Comparison of ENCODE assay signal across 24 cellular contexts in genomic region chr13:20239748-20240147, GRCh38. TPM values are rescaled to one million over a fixed set of nuclear protein-coding genes. Genes with fewer than 3 reads are reported as not detected.
A peak's percentile ranks its signal among the peaks of the same experiment; 100 is the strongest.
DNase-seq lines count a peak whose midpoint lies in the region; ATAC-seq and TF ChIP-seq lines count a peak whose summit lies in the region.
"Had no signal": no experiment of that assay in that cellular context is flagged by ENCODE, and none has a peak within 500 bp of the region (broad histone marks: within the 10 kb centered on the region; RNA-seq: fewer than 3 reads in every experiment).

No MANE protein-coding gene starts in this region.

- H3K9me3 Mint-ChIP-seq in natural killer cell treated with Interleukin-12 subunit alpha and Interleukin-12 subunit beta and Interleukin-15 and Interleukin-18, amount 100 ng/mL, for 72 hours = no peaks in the 10 kb centered on the region
- no peaks in the 10 kb centered on the region for H3K9me3 Mint-ChIP-seq in natural killer cell
- peaks cover 2% of the 10 kb centered on the region for H3K9me3 Mint-ChIP-seq in stimulated activated memory B cell treated with anti-CD40 and anti-IgM and Interleukin-4, amounts not matched to agents 10 μg/mL and 1 μg/mL and 100 μg/mL, for 72 hours
- H3K9me3 Mint-ChIP-seq: CD4-positive, alpha-beta T cell had no signal

- H3K27ac Mint-ChIP-seq in natural killer cell treated with Interleukin-12 subunit alpha and Interleukin-12 subunit beta and Interleukin-15 and Interleukin-18, amount 100 ng/mL, for 72 hours = no peak overlapping the region
- no peak overlapping the region for H3K27ac Mint-ChIP-seq in natural killer cell
- H3K27ac Mint-ChIP-seq in stimulated activated memory B cell treated with anti-CD40 and anti-IgM and Interleukin-4, amounts not matched to agents 10 μg/mL and 1 μg/mL and 100 μg/mL, for 72 hours = no peak overlapping the region
- H3K27ac Mint-ChIP-seq: CD4-positive, alpha-beta T cell; CD8-positive, alpha-beta memory T cell had no signal

- intact Hi-C loops in natural killer cell (cut with micrococcal nuclease) = no loop called here

- no peak for DNase-seq in natural killer cell treated with Interleukin-12 subunit alpha and Interleukin-12 subunit beta and Interleukin-15 and Interleukin-18, amount 100 ng/mL, for 72 hours (ENCODE audit: low spot score)
- DNase-seq in natural killer cell (no peak), mucosa of gallbladder (ENCODE audit: low spot score) (peak; percentile 79), inferior parietal cortex (ENCODE audit: extremely low spot score) (no peak)
- DNase-seq: 8988T; ACHN; AML-193; BE2C; CD4-positive, alpha-beta T cell; CD8-positive, alpha-beta memory T cell; DMS 273 treated with DMSO at 0.1 percent for 48 hours; DMS53; DMS79 treated with DMSO at 0.1 percent for 48 hours; GF-D8; H7; HCEC 1CT had no signal

- peaks cover 39 to 46% of the 10 kb centered on the region in 2 donors for H3K27me3 Mint-ChIP-seq in natural killer cell treated with Interleukin-12 subunit alpha and Interleukin-12 subunit beta and Interleukin-15 and Interleukin-18, amount 100 ng/mL, for 72 hours
- peaks cover 35 to 53% of the 10 kb centered on the region in 2 donors for H3K27me3 Mint-ChIP-seq in natural killer cell (ENCODE audit: low read depth in 2 of 2)
- H3K27me3 Mint-ChIP-seq in stimulated activated memory B cell treated with anti-CD40 and anti-IgM and Interleukin-4, amounts not matched to agents 10 μg/mL and 1 μg/mL and 100 μg/mL, for 72 hours = peaks cover 61% of the 10 kb centered on the region

- TF ChIP-seq CTCF in natural killer cell (IDR thresholded peaks at IDR 0.05) = no peak

- peak; percentile 10 to 17 for ATAC-seq in natural killer cell treated with Interleukin-12 subunit alpha and Interleukin-12 subunit beta and Interleukin-15 and Interleukin-18, amount 100 ng/mL, for 72 hours
- ATAC-seq in natural killer cell (no peak), GM18873 (IDR thresholded peaks at IDR 0.05; ENCODE audit: low FRiP score, unreplicated experiment) (no peak), esophagus mucosa (no peak)
- ATAC-seq in stimulated activated memory B cell treated with anti-CD40 and anti-IgM and Interleukin-4, amounts not matched to agents 10 μg/mL and 1 μg/mL and 100 μg/mL, for 72 hours = peak; percentile 16
- ATAC-seq: A549 had no signal

- no peaks in the 10 kb centered on the region for H3K36me3 Mint-ChIP-seq in natural killer cell treated with Interleukin-12 subunit alpha and Interleukin-12 subunit beta and Interleukin-15 and Interleukin-18, amount 100 ng/mL, for 72 hours
- H3K36me3 Mint-ChIP-seq in natural killer cell = no peaks in the 10 kb centered on the region
- H3K36me3 Mint-ChIP-seq in stimulated activated memory B cell treated with anti-CD40 and anti-IgM and Interleukin-4, amounts not matched to agents 10 μg/mL and 1 μg/mL and 100 μg/mL, for 72 hours = no peaks in the 10 kb centered on the region

- no peaks in the 10 kb centered on the region for H3K4me1 Mint-ChIP-seq in natural killer cell treated with Interleukin-12 subunit alpha and Interleukin-12 subunit beta and Interleukin-15 and Interleukin-18, amount 100 ng/mL, for 72 hours (ENCODE audit: low read depth in 2 of 2)
- H3K4me1 Mint-ChIP-seq in natural killer cell = no peaks in the 10 kb centered on the region
- H3K4me1 Mint-ChIP-seq in stimulated activated memory B cell treated with anti-CD40 and anti-IgM and Interleukin-4, amounts not matched to agents 10 μg/mL and 1 μg/mL and 100 μg/mL, for 72 hours = no peaks in the 10 kb centered on the region

- no peak overlapping the region for H3K4me3 Mint-ChIP-seq in natural killer cell treated with Interleukin-12 subunit alpha and Interleukin-12 subunit beta and Interleukin-15 and Interleukin-18, amount 100 ng/mL, for 72 hours
- no peak overlapping the region for H3K4me3 Mint-ChIP-seq in natural killer cell
- no peak overlapping the region for H3K4me3 Mint-ChIP-seq in stimulated activated memory B cell treated with anti-CD40 and anti-IgM and Interleukin-4, amounts not matched to agents 10 μg/mL and 1 μg/mL and 100 μg/mL, for 72 hours
- H3K4me3 Mint-ChIP-seq: CD14-positive monocyte; CD4-positive, alpha-beta T cell; CD8-positive, alpha-beta memory T cell had no signal

RNA-seq across cellular contexts. Expression of gene GJB6, which starts 7.6 kb away (rescaled TPM):
- total RNA-seq in natural killer cell treated with Interleukin-12 subunit alpha and Interleukin-12 subunit beta and Interleukin-15 and Interleukin-18, amount 100 ng/mL, for 72 hours = 1 to 10 TPM in 1 of 2 donors, under 1 TPM in 1; 0.62 to 3.2 TPM
- 1 to 10 TPM in 1 of 3 donors, under 1 TPM in 2; 0.23 to 1.3 (median 0.26) TPM for total RNA-seq in natural killer cell
- 4.0 TPM for total RNA-seq in mucosa of gallbladder
- 369 TPM for total RNA-seq in esophagus mucosa
- total RNA-seq: Daoy, G401, H1, H7 had no signal

RNA-seq across cellular contexts. Expression of gene GJB2, which starts 47.0 kb away (rescaled TPM):
- total RNA-seq in natural killer cell treated with Interleukin-12 subunit alpha and Interleukin-12 subunit beta and Interleukin-15 and Interleukin-18, amount 100 ng/mL, for 72 hours = 1 to 10 TPM in 1 of 2 donors, under 1 TPM in 1; 0.17 to 6.0 TPM
- total RNA-seq in natural killer cell (under 1 TPM in 1 of 3 donors, not detected in 2; 0.40 TPM), mucosa of gallbladder (31.0 TPM), esophagus mucosa (1,565 TPM)
- total RNA-seq: G401 had no signal

Comparison
In these comparisons a context has a peak if more than half of its experiments do, and no peak if none do; other contexts are left out.
1. ATAC-seq: peak in natural killer cell treated with Interleukin-12 subunit alpha and Interleukin-12 subunit beta and Interleukin-15 and Interleukin-18, amount 100 ng/mL, for 72 hours (2 of 2) and stimulated activated memory B cell treated with anti-CD40 and anti-IgM and Interleukin-4, amounts not matched to agents 10 μg/mL and 1 μg/mL and 100 μg/mL, for 72 hours (single experiment); none in natural killer cell (0 of 3), GM18873 (single experiment) and esophagus mucosa (single experiment).
2. RNA of gene GJB6, which starts 7.6 kb away (total RNA-seq): 369 TPM in esophagus mucosa (single experiment); 4.0 TPM in mucosa of gallbladder (single experiment), 0.62 to 3.2 TPM in natural killer cell treated with Interleukin-12 subunit alpha and Interleukin-12 subunit beta and Interleukin-15 and Interleukin-18, amount 100 ng/mL, for 72 hours and 0.23 to 1.3 TPM in natural killer cell; every median in the first group is over 10 times any median in the second.
3. RNA of gene GJB2, which starts 47.0 kb away (total RNA-seq): 1,565 TPM in esophagus mucosa (single experiment); 31.0 TPM in mucosa of gallbladder (single experiment), 0.17 to 6.0 TPM in natural killer cell treated with Interleukin-12 subunit alpha and Interleukin-12 subunit beta and Interleukin-15 and Interleukin-18, amount 100 ng/mL, for 72 hours and 0.40 TPM in natural killer cell; every median in the first group is over 10 times any median in the second.